ENCODE assay signal across 1 cellular context in the genomic region with DNA sequence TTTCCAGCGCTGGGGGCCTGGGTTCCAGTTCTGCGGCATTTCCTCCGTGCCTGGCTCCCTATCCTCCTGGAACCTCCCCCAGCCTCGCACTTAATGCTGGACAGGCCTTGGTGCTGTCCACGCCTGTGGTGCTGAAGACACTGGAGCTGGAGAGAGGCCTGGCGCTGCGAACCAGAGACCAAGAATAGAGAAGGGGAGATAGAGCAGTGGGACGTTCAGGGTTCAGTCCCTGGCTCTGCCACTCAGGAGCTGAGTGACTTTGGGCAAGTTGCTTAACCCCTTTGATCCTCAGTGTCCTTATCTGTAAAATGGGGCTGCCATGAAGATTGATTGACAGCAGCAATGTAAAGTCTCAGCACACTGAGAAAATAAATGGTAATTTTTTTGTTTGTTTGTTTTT.
A peak's percentile ranks its signal among the peaks of the same experiment; 100 is the strongest.
TF ChIP-seq lines count a peak whose summit lies in the region.

No MANE protein-coding gene starts in this region.

TF ChIP-seq in HepG2, 621 proteins besides CTCF, POLR2A, EP300 and RAD21 (continued from another document and continues in another):
- TF ChIP-seq, protein P1, sequence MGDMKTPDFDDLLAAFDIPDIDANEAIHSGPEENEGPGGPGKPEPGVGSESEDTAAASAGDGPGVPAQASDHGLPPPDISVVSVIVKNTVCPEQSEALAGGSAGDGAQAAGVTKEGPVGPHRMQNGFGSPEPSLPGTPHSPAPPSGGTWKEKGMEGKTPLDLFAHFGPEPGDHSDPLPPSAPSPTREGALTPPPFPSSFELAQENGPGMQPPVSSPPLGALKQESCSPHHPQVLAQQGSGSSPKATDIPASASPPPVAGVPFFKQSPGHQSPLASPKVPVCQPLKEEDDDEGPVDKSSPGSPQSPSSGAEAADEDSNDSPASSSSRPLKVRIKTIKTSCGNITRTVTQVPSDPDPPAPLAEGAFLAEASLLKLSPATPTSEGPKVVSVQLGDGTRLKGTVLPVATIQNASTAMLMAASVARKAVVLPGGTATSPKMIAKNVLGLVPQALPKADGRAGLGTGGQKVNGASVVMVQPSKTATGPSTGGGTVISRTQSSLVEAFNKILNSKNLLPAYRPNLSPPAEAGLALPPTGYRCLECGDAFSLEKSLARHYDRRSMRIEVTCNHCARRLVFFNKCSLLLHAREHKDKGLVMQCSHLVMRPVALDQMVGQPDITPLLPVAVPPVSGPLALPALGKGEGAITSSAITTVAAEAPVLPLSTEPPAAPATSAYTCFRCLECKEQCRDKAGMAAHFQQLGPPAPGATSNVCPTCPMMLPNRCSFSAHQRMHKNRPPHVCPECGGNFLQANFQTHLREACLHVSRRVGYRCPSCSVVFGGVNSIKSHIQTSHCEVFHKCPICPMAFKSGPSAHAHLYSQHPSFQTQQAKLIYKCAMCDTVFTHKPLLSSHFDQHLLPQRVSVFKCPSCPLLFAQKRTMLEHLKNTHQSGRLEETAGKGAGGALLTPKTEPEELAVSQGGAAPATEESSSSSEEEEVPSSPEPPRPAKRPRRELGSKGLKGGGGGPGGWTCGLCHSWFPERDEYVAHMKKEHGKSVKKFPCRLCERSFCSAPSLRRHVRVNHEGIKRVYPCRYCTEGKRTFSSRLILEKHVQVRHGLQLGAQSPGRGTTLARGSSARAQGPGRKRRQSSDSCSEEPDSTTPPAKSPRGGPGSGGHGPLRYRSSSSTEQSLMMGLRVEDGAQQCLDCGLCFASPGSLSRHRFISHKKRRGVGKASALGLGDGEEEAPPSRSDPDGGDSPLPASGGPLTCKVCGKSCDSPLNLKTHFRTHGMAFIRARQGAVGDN (CRISPR knock-in tag; IDR thresholded peaks at IDR 0.05): peak; percentile 48
- TF ChIP-seq RFX3 (CRISPR knock-in tag; IDR thresholded peaks at IDR 0.05): peak; percentile 63
- TF ChIP-seq ZNF121 (CRISPR knock-in tag; IDR thresholded peaks at IDR 0.05): no peak
- peak; percentile 88; the same call in 1 of the 2 replicates for TF ChIP-seq YEATS2 (CRISPR knock-in tag; IDR thresholded peaks at IDR 0.05; ENCODE audit: borderline replicate concordance)
- peak; percentile 86; the same call in 1 of the 2 replicates for TF ChIP-seq ZNF772 (CRISPR knock-in tag; IDR thresholded peaks at IDR 0.05)
- no peak for TF ChIP-seq ZNF713 (CRISPR knock-in tag; IDR thresholded peaks at IDR 0.05)
- TF ChIP-seq, protein P2, sequence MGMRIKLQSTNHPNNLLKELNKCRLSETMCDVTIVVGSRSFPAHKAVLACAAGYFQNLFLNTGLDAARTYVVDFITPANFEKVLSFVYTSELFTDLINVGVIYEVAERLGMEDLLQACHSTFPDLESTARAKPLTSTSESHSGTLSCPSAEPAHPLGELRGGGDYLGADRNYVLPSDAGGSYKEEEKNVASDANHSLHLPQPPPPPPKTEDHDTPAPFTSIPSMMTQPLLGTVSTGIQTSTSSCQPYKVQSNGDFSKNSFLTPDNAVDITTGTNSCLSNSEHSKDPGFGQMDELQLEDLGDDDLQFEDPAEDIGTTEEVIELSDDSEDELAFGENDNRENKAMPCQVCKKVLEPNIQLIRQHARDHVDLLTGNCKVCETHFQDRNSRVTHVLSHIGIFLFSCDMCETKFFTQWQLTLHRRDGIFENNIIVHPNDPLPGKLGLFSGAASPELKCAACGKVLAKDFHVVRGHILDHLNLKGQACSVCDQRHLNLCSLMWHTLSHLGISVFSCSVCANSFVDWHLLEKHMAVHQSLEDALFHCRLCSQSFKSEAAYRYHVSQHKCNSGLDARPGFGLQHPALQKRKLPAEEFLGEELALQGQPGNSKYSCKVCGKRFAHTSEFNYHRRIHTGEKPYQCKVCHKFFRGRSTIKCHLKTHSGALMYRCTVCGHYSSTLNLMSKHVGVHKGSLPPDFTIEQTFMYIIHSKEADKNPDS (CRISPR knock-in tag; IDR thresholded peaks at IDR 0.05): no peak
- TF ChIP-seq HNF4G (IDR thresholded peaks at IDR 0.05; ENCODE audit: borderline replicate concordance, low read depth, low read length): no peak
- no peak for TF ChIP-seq HNF4G (CRISPR knock-in tag; IDR thresholded peaks at IDR 0.05; ENCODE audit: borderline replicate concordance, low read depth)
- peak; percentile 67; the same call in 1 of the 2 replicates for TF ChIP-seq NAIF1 (CRISPR knock-in tag; IDR thresholded peaks at IDR 0.05; ENCODE audit: borderline replicate concordance)
- TF ChIP-seq ZNF225 (CRISPR knock-in tag; IDR thresholded peaks at IDR 0.05): peak; percentile 92
- no peak for TF ChIP-seq ZNF260 (CRISPR knock-in tag; IDR thresholded peaks at IDR 0.05; ENCODE audit: borderline replicate concordance, low read depth)
- TF ChIP-seq JDP2 (CRISPR knock-in tag; IDR thresholded peaks at IDR 0.05; ENCODE audit: borderline replicate concordance): peak; percentile 64; the same call in 1 of the 2 replicates
- 0 out of 3 replicates have a peak, but pooled peaks have one; percentile 33 for TF ChIP-seq MXI1 (IDR thresholded peaks at IDR 0.05; ENCODE audit: borderline replicate concordance, low read depth, low read length)
- TF ChIP-seq, protein P3, sequence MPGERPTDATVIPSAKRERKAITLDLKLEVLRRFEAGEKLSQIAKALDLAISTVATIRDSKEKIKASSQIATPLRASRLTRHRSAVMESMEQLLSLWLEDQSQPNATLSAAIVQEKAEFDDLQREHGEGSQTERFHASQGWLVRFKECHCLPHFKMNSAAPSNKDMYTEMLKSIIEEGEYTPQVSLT (CRISPR knock-in tag; IDR thresholded peaks at IDR 0.05; ENCODE audit: borderline replicate concordance, low read depth): no peak
- TF ChIP-seq, protein P4, sequence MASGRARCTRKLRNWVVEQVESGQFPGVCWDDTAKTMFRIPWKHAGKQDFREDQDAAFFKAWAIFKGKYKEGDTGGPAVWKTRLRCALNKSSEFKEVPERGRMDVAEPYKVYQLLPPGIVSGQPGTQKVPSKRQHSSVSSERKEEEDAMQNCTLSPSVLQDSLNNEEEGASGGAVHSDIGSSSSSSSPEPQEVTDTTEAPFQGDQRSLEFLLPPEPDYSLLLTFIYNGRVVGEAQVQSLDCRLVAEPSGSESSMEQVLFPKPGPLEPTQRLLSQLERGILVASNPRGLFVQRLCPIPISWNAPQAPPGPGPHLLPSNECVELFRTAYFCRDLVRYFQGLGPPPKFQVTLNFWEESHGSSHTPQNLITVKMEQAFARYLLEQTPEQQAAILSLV (CRISPR knock-in tag; IDR thresholded peaks at IDR 0.05; ENCODE audit: borderline replicate concordance): peak; percentile 75
- no peak for TF ChIP-seq ZNF30 (CRISPR knock-in tag; IDR thresholded peaks at IDR 0.05)
- TF ChIP-seq ZNF556 (CRISPR knock-in tag; IDR thresholded peaks at IDR 0.05; ENCODE audit: borderline replicate concordance): peak; percentile 45; the same call in 1 of the 2 replicates
- TF ChIP-seq ZNF292 (CRISPR knock-in tag; IDR thresholded peaks at IDR 0.05; ENCODE audit: borderline replicate concordance, low read depth): no peak
- TF ChIP-seq, protein P5, sequence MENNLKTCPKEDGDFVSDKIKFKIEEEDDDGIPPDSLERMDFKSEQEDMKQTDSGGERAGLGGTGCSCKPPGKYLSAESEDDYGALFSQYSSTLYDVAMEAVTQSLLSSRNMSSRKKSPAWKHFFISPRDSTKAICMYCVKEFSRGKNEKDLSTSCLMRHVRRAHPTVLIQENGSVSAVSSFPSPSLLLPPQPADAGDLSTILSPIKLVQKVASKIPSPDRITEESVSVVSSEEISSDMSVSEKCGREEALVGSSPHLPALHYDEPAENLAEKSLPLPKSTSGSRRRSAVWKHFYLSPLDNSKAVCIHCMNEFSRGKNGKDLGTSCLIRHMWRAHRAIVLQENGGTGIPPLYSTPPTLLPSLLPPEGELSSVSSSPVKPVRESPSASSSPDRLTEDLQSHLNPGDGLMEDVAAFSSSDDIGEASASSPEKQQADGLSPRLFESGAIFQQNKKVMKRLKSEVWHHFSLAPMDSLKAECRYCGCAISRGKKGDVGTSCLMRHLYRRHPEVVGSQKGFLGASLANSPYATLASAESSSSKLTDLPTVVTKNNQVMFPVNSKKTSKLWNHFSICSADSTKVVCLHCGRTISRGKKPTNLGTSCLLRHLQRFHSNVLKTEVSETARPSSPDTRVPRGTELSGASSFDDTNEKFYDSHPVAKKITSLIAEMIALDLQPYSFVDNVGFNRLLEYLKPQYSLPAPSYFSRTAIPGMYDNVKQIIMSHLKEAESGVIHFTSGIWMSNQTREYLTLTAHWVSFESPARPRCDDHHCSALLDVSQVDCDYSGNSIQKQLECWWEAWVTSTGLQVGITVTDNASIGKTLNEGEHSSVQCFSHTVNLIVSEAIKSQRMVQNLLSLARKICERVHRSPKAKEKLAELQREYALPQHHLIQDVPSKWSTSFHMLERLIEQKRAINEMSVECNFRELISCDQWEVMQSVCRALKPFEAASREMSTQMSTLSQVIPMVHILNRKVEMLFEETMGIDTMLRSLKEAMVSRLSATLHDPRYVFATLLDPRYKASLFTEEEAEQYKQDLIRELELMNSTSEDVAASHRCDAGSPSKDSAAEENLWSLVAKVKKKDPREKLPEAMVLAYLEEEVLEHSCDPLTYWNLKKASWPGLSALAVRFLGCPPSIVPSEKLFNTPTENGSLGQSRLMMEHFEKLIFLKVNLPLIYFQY (CRISPR knock-in tag; IDR thresholded peaks at IDR 0.05; ENCODE audit: borderline replicate concordance): peak; percentile 94; the same call in 1 of the 2 replicates
- TF ChIP-seq, protein P6, sequence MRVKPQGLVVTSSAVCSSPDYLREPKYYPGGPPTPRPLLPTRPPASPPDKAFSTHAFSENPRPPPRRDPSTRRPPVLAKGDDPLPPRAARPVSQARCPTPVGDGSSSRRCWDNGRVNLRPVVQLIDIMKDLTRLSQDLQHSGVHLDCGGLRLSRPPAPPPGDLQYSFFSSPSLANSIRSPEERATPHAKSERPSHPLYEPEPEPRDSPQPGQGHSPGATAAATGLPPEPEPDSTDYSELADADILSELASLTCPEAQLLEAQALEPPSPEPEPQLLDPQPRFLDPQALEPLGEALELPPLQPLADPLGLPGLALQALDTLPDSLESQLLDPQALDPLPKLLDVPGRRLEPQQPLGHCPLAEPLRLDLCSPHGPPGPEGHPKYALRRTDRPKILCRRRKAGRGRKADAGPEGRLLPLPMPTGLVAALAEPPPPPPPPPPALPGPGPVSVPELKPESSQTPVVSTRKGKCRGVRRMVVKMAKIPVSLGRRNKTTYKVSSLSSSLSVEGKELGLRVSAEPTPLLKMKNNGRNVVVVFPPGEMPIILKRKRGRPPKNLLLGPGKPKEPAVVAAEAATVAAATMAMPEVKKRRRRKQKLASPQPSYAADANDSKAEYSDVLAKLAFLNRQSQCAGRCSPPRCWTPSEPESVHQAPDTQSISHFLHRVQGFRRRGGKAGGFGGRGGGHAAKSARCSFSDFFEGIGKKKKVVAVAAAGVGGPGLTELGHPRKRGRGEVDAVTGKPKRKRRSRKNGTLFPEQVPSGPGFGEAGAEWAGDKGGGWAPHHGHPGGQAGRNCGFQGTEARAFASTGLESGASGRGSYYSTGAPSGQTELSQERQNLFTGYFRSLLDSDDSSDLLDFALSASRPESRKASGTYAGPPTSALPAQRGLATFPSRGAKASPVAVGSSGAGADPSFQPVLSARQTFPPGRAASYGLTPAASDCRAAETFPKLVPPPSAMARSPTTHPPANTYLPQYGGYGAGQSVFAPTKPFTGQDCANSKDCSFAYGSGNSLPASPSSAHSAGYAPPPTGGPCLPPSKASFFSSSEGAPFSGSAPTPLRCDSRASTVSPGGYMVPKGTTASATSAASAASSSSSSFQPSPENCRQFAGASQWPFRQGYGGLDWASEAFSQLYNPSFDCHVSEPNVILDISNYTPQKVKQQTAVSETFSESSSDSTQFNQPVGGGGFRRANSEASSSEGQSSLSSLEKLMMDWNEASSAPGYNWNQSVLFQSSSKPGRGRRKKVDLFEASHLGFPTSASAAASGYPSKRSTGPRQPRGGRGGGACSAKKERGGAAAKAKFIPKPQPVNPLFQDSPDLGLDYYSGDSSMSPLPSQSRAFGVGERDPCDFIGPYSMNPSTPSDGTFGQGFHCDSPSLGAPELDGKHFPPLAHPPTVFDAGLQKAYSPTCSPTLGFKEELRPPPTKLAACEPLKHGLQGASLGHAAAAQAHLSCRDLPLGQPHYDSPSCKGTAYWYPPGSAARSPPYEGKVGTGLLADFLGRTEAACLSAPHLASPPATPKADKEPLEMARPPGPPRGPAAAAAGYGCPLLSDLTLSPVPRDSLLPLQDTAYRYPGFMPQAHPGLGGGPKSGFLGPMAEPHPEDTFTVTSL (CRISPR knock-in tag; IDR thresholded peaks at IDR 0.05; ENCODE audit: borderline replicate concordance): no peak
- TF ChIP-seq, protein P7, sequence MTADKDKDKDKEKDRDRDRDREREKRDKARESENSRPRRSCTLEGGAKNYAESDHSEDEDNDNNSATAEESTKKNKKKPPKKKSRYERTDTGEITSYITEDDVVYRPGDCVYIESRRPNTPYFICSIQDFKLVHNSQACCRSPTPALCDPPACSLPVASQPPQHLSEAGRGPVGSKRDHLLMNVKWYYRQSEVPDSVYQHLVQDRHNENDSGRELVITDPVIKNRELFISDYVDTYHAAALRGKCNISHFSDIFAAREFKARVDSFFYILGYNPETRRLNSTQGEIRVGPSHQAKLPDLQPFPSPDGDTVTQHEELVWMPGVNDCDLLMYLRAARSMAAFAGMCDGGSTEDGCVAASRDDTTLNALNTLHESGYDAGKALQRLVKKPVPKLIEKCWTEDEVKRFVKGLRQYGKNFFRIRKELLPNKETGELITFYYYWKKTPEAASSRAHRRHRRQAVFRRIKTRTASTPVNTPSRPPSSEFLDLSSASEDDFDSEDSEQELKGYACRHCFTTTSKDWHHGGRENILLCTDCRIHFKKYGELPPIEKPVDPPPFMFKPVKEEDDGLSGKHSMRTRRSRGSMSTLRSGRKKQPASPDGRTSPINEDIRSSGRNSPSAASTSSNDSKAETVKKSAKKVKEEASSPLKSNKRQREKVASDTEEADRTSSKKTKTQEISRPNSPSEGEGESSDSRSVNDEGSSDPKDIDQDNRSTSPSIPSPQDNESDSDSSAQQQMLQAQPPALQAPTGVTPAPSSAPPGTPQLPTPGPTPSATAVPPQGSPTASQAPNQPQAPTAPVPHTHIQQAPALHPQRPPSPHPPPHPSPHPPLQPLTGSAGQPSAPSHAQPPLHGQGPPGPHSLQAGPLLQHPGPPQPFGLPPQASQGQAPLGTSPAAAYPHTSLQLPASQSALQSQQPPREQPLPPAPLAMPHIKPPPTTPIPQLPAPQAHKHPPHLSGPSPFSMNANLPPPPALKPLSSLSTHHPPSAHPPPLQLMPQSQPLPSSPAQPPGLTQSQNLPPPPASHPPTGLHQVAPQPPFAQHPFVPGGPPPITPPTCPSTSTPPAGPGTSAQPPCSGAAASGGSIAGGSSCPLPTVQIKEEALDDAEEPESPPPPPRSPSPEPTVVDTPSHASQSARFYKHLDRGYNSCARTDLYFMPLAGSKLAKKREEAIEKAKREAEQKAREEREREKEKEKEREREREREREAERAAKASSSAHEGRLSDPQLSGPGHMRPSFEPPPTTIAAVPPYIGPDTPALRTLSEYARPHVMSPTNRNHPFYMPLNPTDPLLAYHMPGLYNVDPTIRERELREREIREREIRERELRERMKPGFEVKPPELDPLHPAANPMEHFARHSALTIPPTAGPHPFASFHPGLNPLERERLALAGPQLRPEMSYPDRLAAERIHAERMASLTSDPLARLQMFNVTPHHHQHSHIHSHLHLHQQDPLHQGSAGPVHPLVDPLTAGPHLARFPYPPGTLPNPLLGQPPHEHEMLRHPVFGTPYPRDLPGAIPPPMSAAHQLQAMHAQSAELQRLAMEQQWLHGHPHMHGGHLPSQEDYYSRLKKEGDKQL (CRISPR knock-in tag; IDR thresholded peaks at IDR 0.05; ENCODE audit: low read depth): no peak
- no peak for TF ChIP-seq MAFG (CRISPR knock-in tag; IDR thresholded peaks at IDR 0.05)
- no peak for TF ChIP-seq ZNF598 (CRISPR knock-in tag; IDR thresholded peaks at IDR 0.05; ENCODE audit: borderline replicate concordance)
- TF ChIP-seq ZNF766 (CRISPR knock-in tag; IDR thresholded peaks at IDR 0.05; ENCODE audit: borderline replicate concordance): peak; percentile 96; the same call in 1 of the 2 replicates
- TF ChIP-seq ELF4 (CRISPR knock-in tag; IDR thresholded peaks at IDR 0.05; ENCODE audit: borderline replicate concordance): 0 out of 2 replicates have a peak, but pooled peaks have one; percentile 32
- no peak; the same call in 1 of the 2 replicates for TF ChIP-seq TOE1 (CRISPR knock-in tag; IDR thresholded peaks at IDR 0.05)
- no peak for TF ChIP-seq ZNF562 (CRISPR knock-in tag; IDR thresholded peaks at IDR 0.05; ENCODE audit: borderline replicate concordance)
- TF ChIP-seq ZNF678 (CRISPR knock-in tag; IDR thresholded peaks at IDR 0.05): 0 out of 2 replicates have a peak, but pooled peaks have one; percentile 62
- peak; percentile 95 for TF ChIP-seq ZNF12 (CRISPR knock-in tag; IDR thresholded peaks at IDR 0.05)
